In the genomic region with DNA sequence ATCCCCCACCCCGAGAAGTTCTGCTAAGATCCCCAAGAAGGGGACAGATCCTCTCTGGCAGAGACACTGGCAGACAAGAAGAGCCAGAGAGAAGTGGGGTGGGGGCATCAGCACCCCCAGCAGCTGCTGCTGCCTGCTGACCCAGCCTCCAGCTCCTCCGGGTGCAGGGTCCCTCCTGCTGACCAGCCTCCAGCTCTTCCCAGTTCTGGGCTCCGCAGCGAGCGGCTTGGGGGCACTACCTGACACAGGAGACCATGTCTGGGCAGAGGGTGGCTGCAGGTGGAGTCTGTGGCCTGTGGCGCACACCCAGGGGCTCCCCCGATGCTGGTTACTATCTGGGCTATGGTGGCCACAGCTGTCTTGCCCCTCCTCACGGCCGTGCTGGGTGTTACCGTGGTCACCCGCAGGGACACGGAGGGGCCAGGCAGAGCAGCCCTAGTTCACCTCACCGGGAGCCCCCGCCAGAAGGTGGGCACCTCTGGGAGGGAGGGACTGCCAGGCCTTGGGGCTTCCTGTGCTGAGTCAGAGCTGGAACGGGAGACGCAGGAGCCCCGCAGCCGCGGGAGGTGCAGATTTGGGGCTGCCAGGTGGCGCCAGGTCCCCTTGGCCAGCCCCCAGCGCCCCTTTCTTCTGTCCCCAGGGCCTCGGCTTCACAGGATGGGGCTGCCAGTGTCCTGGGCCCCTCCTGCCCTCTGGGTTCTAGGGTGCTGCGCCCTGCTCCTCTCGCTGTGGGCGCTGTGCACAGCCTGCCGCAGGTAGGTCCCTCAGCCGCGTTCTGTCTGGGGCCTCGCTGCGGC, we compare ENCODE assay signal across 8 cellular contexts. TPM values are rescaled to one million over a fixed set of nuclear protein-coding genes. Genes with fewer than 3 reads are reported as not detected.
DNase-seq lines count a peak whose midpoint lies in the region; ATAC-seq, FAIRE-seq and TF ChIP-seq lines count a peak whose summit lies in the region.

No MANE protein-coding gene starts in this region.

- no peak for ATAC-seq in pancreas
- no peak for ATAC-seq in HG03469 (IDR thresholded peaks at IDR 0.05; ENCODE audit: unreplicated experiment)

- TF ChIP-seq POLR2A in adrenal gland (IDR thresholded peaks at IDR 0.05): no peak

- peaks cover 40 to 42% of the 10 kb centered on the region in 2 donors for H3K4me1 ChIP-seq in adrenal gland (replicated peaks in 1 of 2)
- peaks cover 15 to 27% (median 15%) of the 10 kb centered on the region in 3 donors for H3K4me1 ChIP-seq in pancreas

- H3K9me3 ChIP-seq in adrenal gland (replicated peaks in 1 of 3) (no peaks in the 10 kb centered on the region), pancreas (no peaks in the 10 kb centered on the region)

- H3K4me3 ChIP-seq in GM12864 (ENCODE audit: low read depth, low read length) (peak overlapping the region; percentile 65), adrenal gland (peak overlapping the region in 1 of 4 donors; percentile 33), pancreas (peak overlapping the region in 2 of 4 donors; percentile 58 to 63)

- POLR2A ChIA-PET in RWPE1 (lab: Yijun Ruan, JAX; ENCODE audit: low non-redundant PET): no interaction called here

- no peak for DNase-seq in GM12864 (ENCODE audit: low read depth)
- DNase-seq in RWPE1 (ENCODE audit: low spot score): no peak
- DNase-seq in adrenal gland: peak in 4 of 7 donors; percentile 19 to 36 (median 26)
- DNase-seq in pancreas: peak in 4 of 6 donors; percentile 33 to 84 (median 59)
- DNase-seq in dedifferentiated amniotic fluid mesenchymal stem cell (ENCODE audit: extremely low spot score): no peak
- no peak for DNase-seq in NCI-H2081 (lab: John Stamatoyannopoulos, UW)
- DNase-seq in NCI-H2107 (lab: John Stamatoyannopoulos, UW): no peak

- CTCF ChIA-PET in RWPE1 (lab: Yijun Ruan, JAX): interaction anchor here (0.5 to 2.0 kb wide), 9 partner anchors 9 to 216 kb away, joined by 3 to 8 read pairs (median 4); partner anchors contain the start of genes ARFRP1 and ZGPAT

- H3K36me3 ChIP-seq in adrenal gland (replicated peaks in 1 of 2): peaks cover 0 to 30% of the 10 kb centered on the region in 2 donors
- peaks cover 0 to 16% (median 0%) of the 10 kb centered on the region in 3 donors for H3K36me3 ChIP-seq in pancreas

- intact Hi-C loops in adrenal gland (cut with DNase I): no loop called here
- intact Hi-C loops in pancreas (cut with DNase I): no loop called here

- H3K27ac ChIP-seq in RWPE1 (peak overlapping the region; percentile 99), adrenal gland (no peak overlapping the region), pancreas (no peak overlapping the region)

- H3K27me3 ChIP-seq in adrenal gland (no peaks in the 10 kb centered on the region), pancreas (no peaks in the 10 kb centered on the region)

- WGBS in adrenal gland, 4 donors: 17 to 82% (median 39%) methylated on average over 3 to 30 of the region's 30 CpGs
- 40 to 50% methylated on average over 29 to 30 of the region's 30 CpGs for WGBS in pancreas, 2 donors

- no peak for FAIRE-seq in pancreas (lab: Jason Lieb, UNC)

- TF ChIP-seq CTCF in GM12864 (IDR thresholded peaks at IDR 0.05; ENCODE audit: low read depth, low read length, missing control alignments) (no peak), RWPE1 (conservative IDR thresholded peaks at IDR 0.05; ENCODE audit: low read depth) (no peak), adrenal gland (IDR thresholded peaks at IDR 0.05) (no peak), pancreas (IDR thresholded peaks at IDR 0.05) (no peak)

RNA-seq across cellular contexts. Expression of gene LIME1, which starts 0.6 kb away (rescaled TPM):
- total RNA-seq in adrenal gland (10 to 100 TPM in 4 of 8 donors, 1 to 10 TPM in 4; 1.6 to 32.2 (median 8.4) TPM), pancreas (1 to 10 TPM; 2.6 to 6.0 (median 3.1) TPM)
- polyA plus RNA-seq in adrenal gland (100 to 1,000 TPM in 1 of 3 donors, 10 to 100 TPM in 1, under 1 TPM in 1; 0.22 to 103 (median 45.0) TPM), pancreas (10 to 100 TPM; 44.6 to 46.6 TPM)

RNA-seq across cellular contexts. Expression of gene SLC2A4RG, which starts 2.5 kb away (rescaled TPM):
- 100 to 1,000 TPM in 1 of 8 donors, 10 to 100 TPM in 7; 28.4 to 122 (median 47.9) TPM for total RNA-seq in adrenal gland
- polyA plus RNA-seq in adrenal gland: 100 to 1,000 TPM in 2 of 3 donors, 1 to 10 TPM in 1; 7.9 to 210 (median 150) TPM
- 10 to 100 TPM; 25.8 to 44.2 (median 30.6) TPM for total RNA-seq in pancreas
- 10 to 100 TPM; 63.2 to 67.1 TPM for polyA plus RNA-seq in pancreas

RNA-seq across cellular contexts. Expression of gene ZGPAT, which starts 29.3 kb away (rescaled TPM):
- total RNA-seq in adrenal gland (10 to 100 TPM; 25.8 to 56.2 (median 35.3) TPM), pancreas (10 to 100 TPM in 4 of 6 donors, 1 to 10 TPM in 2; 9.3 to 15.8 (median 11.1) TPM)
- polyA plus RNA-seq in adrenal gland (100 to 1,000 TPM in 1 of 3 donors, 10 to 100 TPM in 1, 1 to 10 TPM in 1; 4.4 to 120 (median 61.7) TPM), pancreas (10 to 100 TPM; 42.6 to 61.6 TPM)

RNA-seq across cellular contexts. Expression of gene ARFRP1, which starts 29.3 kb away (rescaled TPM):
- total RNA-seq in adrenal gland (10 to 100 TPM; 31.7 to 63.8 (median 42.2) TPM), pancreas (10 to 100 TPM; 13.9 to 27.0 (median 18.9) TPM)
- polyA plus RNA-seq in adrenal gland (10 to 100 TPM; 18.8 to 75.9 (median 52.2) TPM), pancreas (10 to 100 TPM; 45.1 to 47.7 TPM)

RNA-seq across cellular contexts. Expression of gene TNFRSF6B, which starts 40.6 kb away (rescaled TPM):
- total RNA-seq in adrenal gland (1 to 10 TPM in 5 of 8 donors, under 1 TPM in 1, not detected in 2; 0.78 to 6.7 (median 2.6) TPM), pancreas (1 to 10 TPM in 4 of 6 donors, under 1 TPM in 2; 0.31 to 2.7 (median 1.7) TPM)
- polyA plus RNA-seq in adrenal gland (10 to 100 TPM in 2 of 3 donors, not detected in 1; 36.1 to 43.3 TPM), pancreas (10 to 100 TPM; 14.0 to 31.0 TPM)

Comparison
In these comparisons a context has a peak if more than half of its experiments do, and no peak if none do; other contexts are left out.
1. DNase-seq: peak in adrenal gland (4 of 7) and pancreas (4 of 6); none in GM12864 (single experiment), RWPE1 (single experiment), dedifferentiated amniotic fluid mesenchymal stem cell (single experiment), NCI-H2081 (0 of 2) and NCI-H2107 (single experiment).